8 cellular contexts compared by ENCODE assay signal in genomic region chr14:102776761-102777710, GRCh38. TPM values are rescaled to one million over a fixed set of nuclear protein-coding genes. Genes with fewer than 3 reads are reported as not detected.
DNase-seq lines count a peak whose midpoint lies in the region; ATAC-seq and TF ChIP-seq lines count a peak whose summit lies in the region.

Gene TRAF3, plus strand, starts transcription at chr14:102777449. Its CDS starts 92,753 bp downstream, at chr14:102870202.

- intact Hi-C loops in OCI-LY7 (cut with micrococcal nuclease; ENCODE audit: unreplicated experiment) (no loop called here), esophagus muscularis mucosa (cut with DNase I) (loop anchor here (5.0 to 10.0 kb wide), 2 partner anchors 138 to 280 kb away; partner anchors contain the start of gene CDC42BPB)

- no peaks in the 10 kb centered on the region for H4K20me1 ChIP-seq in OCI-LY7 (ENCODE audit: insufficient read depth, low read length)

- H3K9me3 ChIP-seq in OCI-LY7 (ENCODE audit: low read length), result no peaks in the 10 kb centered on the region
- H3K9me3 ChIP-seq in esophagus muscularis mucosa, result no peaks in the 10 kb centered on the region

- POLR2A ChIA-PET in OCI-LY7 (lab: Charles Lee), result interaction anchor here (0.6 kb wide), 1 partner anchor 196 kb away, joined by 3 read pairs; no protein-coding TSS in a partner anchor

- peak within 1 kb of the TSS; percentile 73 for H2AFZ ChIP-seq in OCI-LY7 (ENCODE audit: low read length)

- BruUV-seq in OCI-LY7 (replicated peaks; lab: Mats Ljungman, UMichigan), result no TSS peak

- CTCF ChIA-PET in OCI-LY7 (lab: Charles Lee; ENCODE audit: unreplicated experiment), result no interaction called here

- H3K27ac ChIP-seq in OCI-LY7 (ENCODE audit: low read depth, low read length, poor library complexity, severe bottlenecking) (no peak within 1 kb of the TSS), esophagus muscularis mucosa (replicated peaks in 1 of 4) (peak within 1 kb of the TSS; percentile 89 to 94 (median 90))

- H3K9me3 Mint-ChIP-seq in activated T-cell treated with anti-CD3 and anti-CD28 coated beads, Interleukin-2, amount 50 U/mL, for 72 hours, result no peaks in the 10 kb centered on the region
- H3K9me3 Mint-ChIP-seq in naive B cell, result no peaks in the 10 kb centered on the region
- H3K9me3 Mint-ChIP-seq in stimulated activated effector memory CD8-positive, alpha-beta T cell treated with anti-CD3 and anti-CD28 coated beads, Interleukin-12 subunit alpha, Interleukin-12 subunit beta, amount 100 ng/mL, for 72 hours, result no peaks in the 10 kb centered on the region

- no peaks in the 10 kb centered on the region for H3K79me2 ChIP-seq in OCI-LY7 (ENCODE audit: insufficient read depth, low read depth, low read length)

- H3K36me3 ChIP-seq in OCI-LY7 (ENCODE audit: insufficient read depth, low read length), result no peaks in the 10 kb centered on the region
- no peaks in the 10 kb centered on the region for H3K36me3 ChIP-seq in esophagus muscularis mucosa

- peak within 1 kb of the TSS; percentile 82 for H3K4me2 ChIP-seq in OCI-LY7 (ENCODE audit: low read length)

- H3K4me3 Mint-ChIP-seq in activated T-cell treated with anti-CD3 and anti-CD28 coated beads, Interleukin-2, amount 50 U/mL, for 72 hours, result peak within 1 kb of the TSS; percentile 89 to 94
- H3K4me3 Mint-ChIP-seq in naive B cell, result peak within 1 kb of the TSS; percentile 82 to 95 (median 91)
- peak within 1 kb of the TSS; percentile 80 for H3K4me3 Mint-ChIP-seq in stimulated activated effector memory CD8-positive, alpha-beta T cell treated with anti-CD3 and anti-CD28 coated beads, Interleukin-12 subunit alpha, Interleukin-12 subunit beta, amount 100 ng/mL, for 72 hours

- no peaks in the 10 kb centered on the region for H3K27me3 ChIP-seq in esophagus muscularis mucosa

- H3K4me1 ChIP-seq in OCI-LY7 (ENCODE audit: insufficient read depth, low read length, poor library complexity, severe bottlenecking) (peaks cover 12% of the 10 kb centered on the region), esophagus muscularis mucosa (peaks cover 11 to 40% (median 24%) of the 10 kb centered on the region in 4 donors)

- no peaks in the 10 kb centered on the region for H3K27me3 Mint-ChIP-seq in activated T-cell treated with anti-CD3 and anti-CD28 coated beads, Interleukin-2, amount 50 U/mL, for 72 hours (ENCODE audit: low read depth)
- H3K27me3 Mint-ChIP-seq in naive B cell, result no peaks in the 10 kb centered on the region

- TF ChIP-seq POLR2A in esophagus muscularis mucosa (IDR thresholded peaks at IDR 0.05; ENCODE audit: low read depth), result no peak

- H3K36me3 Mint-ChIP-seq in activated T-cell treated with anti-CD3 and anti-CD28 coated beads, Interleukin-2, amount 50 U/mL, for 72 hours (ENCODE audit: insufficient read depth in 2 of 2), result peaks cover 18 to 27% of the 10 kb centered on the region in 2 donors
- peaks cover 4 to 15% of the 10 kb centered on the region in 2 donors for H3K36me3 Mint-ChIP-seq in naive B cell
- peaks cover 57% of the 10 kb centered on the region for H3K36me3 Mint-ChIP-seq in stimulated activated effector memory CD8-positive, alpha-beta T cell treated with anti-CD3 and anti-CD28 coated beads, Interleukin-12 subunit alpha, Interleukin-12 subunit beta, amount 100 ng/mL, for 72 hours

- H3K4me3 ChIP-seq in OCI-LY7 (ENCODE audit: low read depth, low read length, poor library complexity, severe bottlenecking), result peak within 1 kb of the TSS; percentile 73
- peak within 1 kb of the TSS; percentile 82 to 93 (median 89) for H3K4me3 ChIP-seq in esophagus muscularis mucosa

- H3K4me1 Mint-ChIP-seq in activated T-cell treated with anti-CD3 and anti-CD28 coated beads, Interleukin-2, amount 50 U/mL, for 72 hours (ENCODE audit: low read depth), result peaks cover 71% of the 10 kb centered on the region
- peaks cover 58 to 68% (median 62%) of the 10 kb centered on the region in 3 donors for H3K4me1 Mint-ChIP-seq in naive B cell
- H3K4me1 Mint-ChIP-seq in stimulated activated effector memory CD8-positive, alpha-beta T cell treated with anti-CD3 and anti-CD28 coated beads, Interleukin-12 subunit alpha, Interleukin-12 subunit beta, amount 100 ng/mL, for 72 hours, result peaks cover 61% of the 10 kb centered on the region

- ATAC-seq in HG02970 (IDR thresholded peaks at IDR 0.05; ENCODE audit: low FRiP score, unreplicated experiment), result peak; percentile 57
- peak; percentile 75 to 77 for ATAC-seq in activated T-cell treated with anti-CD3 and anti-CD28 coated beads, Interleukin-2, amount 50 U/mL, for 72 hours (replicated peaks in 1 of 2)
- peak; percentile 72 to 74 for ATAC-seq in naive B cell (ENCODE audit: low read depth in 2 of 2)
- peak; percentile 84 for ATAC-seq in stimulated activated effector memory CD8-positive, alpha-beta T cell treated with anti-CD3 and anti-CD28 coated beads, Interleukin-12 subunit alpha, Interleukin-12 subunit beta, amount 100 ng/mL, for 72 hours

- DNase-seq in NCI-H345 (lab: John Stamatoyannopoulos, UW), result peak; percentile 64
- DNase-seq in NCI-H345 treated with DMSO at 0.1 percent for 48 hours (lab: John Stamatoyannopoulos, UW; ENCODE audit: unreplicated experiment), result no peak
- DNase-seq in OCI-LY7 (ENCODE audit: low spot score), result peak; percentile 70
- peak; percentile 87 to 89 for DNase-seq in activated T-cell treated with anti-CD3 and anti-CD28 coated beads, Interleukin-2, amount 50 U/mL, for 72 hours
- no peak for DNase-seq in esophagus muscularis mucosa (ENCODE audit: extremely low spot score)
- peak; percentile 93 for DNase-seq in naive B cell
- DNase-seq in stimulated activated effector memory CD8-positive, alpha-beta T cell treated with anti-CD3 and anti-CD28 coated beads, Interleukin-12 subunit alpha, Interleukin-12 subunit beta, amount 100 ng/mL, for 72 hours (ENCODE audit: low spot score in 2 of 2), result peak; percentile 68 to 87

- no peak for TF ChIP-seq EP300 in esophagus muscularis mucosa (IDR thresholded peaks at IDR 0.05)

- TF ChIP-seq CTCF in OCI-LY7 (conservative IDR thresholded peaks at IDR 0.05; ENCODE audit: low read length) (no peak), esophagus muscularis mucosa (IDR thresholded peaks at IDR 0.05) (no peak)

- H3K9me2 ChIP-seq in OCI-LY7 (ENCODE audit: insufficient read depth, low read length), result no peaks in the 10 kb centered on the region

- WGBS in esophagus muscularis mucosa, result 52% methylated on average over 27 of the region's 163 CpGs

- peak within 1 kb of the TSS; percentile 96 for H3K27ac Mint-ChIP-seq in activated T-cell treated with anti-CD3 and anti-CD28 coated beads, Interleukin-2, amount 50 U/mL, for 72 hours
- H3K27ac Mint-ChIP-seq in naive B cell, result peak within 1 kb of the TSS; percentile 96 to 99 (median 97)
- peak within 1 kb of the TSS; percentile 92 for H3K27ac Mint-ChIP-seq in stimulated activated effector memory CD8-positive, alpha-beta T cell treated with anti-CD3 and anti-CD28 coated beads, Interleukin-12 subunit alpha, Interleukin-12 subunit beta, amount 100 ng/mL, for 72 hours

RNA-seq across cellular contexts. Expression of gene TRAF3, which starts in this region (rescaled TPM):
- total RNA-seq in OCI-LY7 (2014; rRNA removed; shearing (Covaris generic)), result 0.59 and 0.82 TPM in 2 replicates
- total RNA-seq in OCI-LY7 (2022) (1.5 and 2.9 TPM in 2 replicates), esophagus muscularis mucosa (10 to 100 TPM in 3 of 4 donors, 1 to 10 TPM in 1; 9.6 to 19.1 (median 17.5) TPM)
- 100 to 1,000 TPM; 123 to 137 TPM for total RNA-seq in activated T-cell treated with anti-CD3 and anti-CD28 coated beads, Interleukin-2, amount 50 U/mL, for 72 hours
- polyA plus RNA-seq in naive B cell (ENCODE audit: low read depth in 6 of 6), result 10 to 100 TPM; 22.2 to 36.7 (median 27.0) TPM

Comparison
In these comparisons a context has a peak if more than half of its experiments do, and no peak if none do; other contexts are left out.
1. RNA of gene TRAF3 (total RNA-seq): 123 to 137 TPM in activated T-cell treated with anti-CD3 and anti-CD28 coated beads, Interleukin-2, amount 50 U/mL, for 72 hours; 9.6 to 19.1 TPM in esophagus muscularis mucosa and 0.59 to 2.9 TPM in OCI-LY7; every median in the first group is over 4 times any median in the second.
2. DNase-seq: peak in NCI-H345 (single experiment), OCI-LY7 (single experiment), activated T-cell treated with anti-CD3 and anti-CD28 coated beads, Interleukin-2, amount 50 U/mL, for 72 hours (2 of 2), naive B cell (single experiment) and stimulated activated effector memory CD8-positive, alpha-beta T cell treated with anti-CD3 and anti-CD28 coated beads, Interleukin-12 subunit alpha, Interleukin-12 subunit beta, amount 100 ng/mL, for 72 hours (2 of 2); none in NCI-H345 treated with DMSO at 0.1 percent for 48 hours (single experiment) and esophagus muscularis mucosa (single experiment).
3. Peak in every context shown above with its lines, with median percentiles within 50 percentile points of each other: ATAC-seq, H3K27ac Mint-ChIP-seq and H3K4me3 Mint-ChIP-seq.